ENCODE assay signal across 1 cellular context in the genomic region with DNA sequence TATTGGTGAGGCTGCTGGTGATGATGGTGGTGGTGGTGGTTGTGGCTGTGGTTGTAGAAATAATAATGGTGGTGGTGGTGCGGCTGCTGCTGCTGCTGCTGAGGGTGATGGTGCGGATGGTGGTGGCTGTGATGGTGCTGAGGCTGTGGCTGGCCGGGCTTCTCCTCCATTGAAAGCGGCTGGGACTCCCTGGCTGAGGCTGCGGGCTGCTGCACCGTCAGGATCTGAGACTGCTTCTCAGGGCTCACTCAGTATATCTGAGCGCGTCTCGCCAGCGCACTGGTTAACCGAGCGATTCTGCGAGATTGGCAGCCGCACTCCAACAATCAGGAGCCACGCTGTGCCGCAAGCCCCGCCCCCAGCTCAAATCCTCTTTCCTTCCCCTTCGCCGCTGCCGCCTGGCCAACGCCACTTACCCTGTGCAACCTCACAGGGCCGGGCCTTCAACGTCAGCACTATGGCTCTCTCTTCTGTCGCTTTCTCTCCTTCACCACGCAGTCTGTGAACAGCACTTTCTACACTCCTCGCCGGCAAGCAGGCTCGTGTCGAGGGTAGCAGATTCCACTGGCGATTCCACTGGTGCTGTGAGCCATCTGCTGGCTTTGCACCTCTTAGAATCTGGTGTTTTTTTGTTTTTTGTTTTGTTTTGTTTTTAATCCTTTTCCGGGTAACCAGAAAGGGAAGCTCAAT.
TF ChIP-seq lines count a peak whose summit lies in the region.

Gene NUFIP2 (minus strand): TSS at position 259 of the 690 bp plus-strand sequence. CDS start 89 bp downstream, at position 170.

TF ChIP-seq in GM12878, 131 proteins besides CTCF, POLR2A, EP300 and RAD21 (continued from another document and continues in another):
- TF ChIP-seq TAF1 (IDR thresholded peaks at IDR 0.05; ENCODE audit: borderline replicate concordance, low read depth, low read length) (peak; percentile 98), ZBTB11 (CRISPR knock-in tag; IDR thresholded peaks at IDR 0.05) (no peak), SMC3 (IDR thresholded peaks at IDR 0.05; ENCODE audit: borderline replicate concordance, low read length) (peak; percentile 4; the same call in 1 of the 2 replicates), YBX1 (IDR thresholded peaks at IDR 0.05) (no peak), RB1 (IDR thresholded peaks at IDR 0.05; ENCODE audit: borderline replicate concordance) (peak; percentile 67; the same call in 1 of the 2 replicates), LARP7 (IDR thresholded peaks at IDR 0.05) (peak; percentile 74), EED (IDR thresholded peaks at IDR 0.05; ENCODE audit: low read depth) (peak; percentile 15; the same call in 1 of the 2 replicates), ZZZ3 (IDR thresholded peaks at IDR 0.05; ENCODE audit: control insufficient read depth, insufficient read length, low read depth) (no peak), CBFB (IDR thresholded peaks at IDR 0.05; ENCODE audit: low read depth) (peak; percentile 95), NFYA (IDR thresholded peaks at IDR 0.05; ENCODE audit: borderline replicate concordance, low read depth, low read length) (peak; percentile 76), CEBPZ (IDR thresholded peaks at IDR 0.05; ENCODE audit: low read depth, low read length) (no peak; the same call in 1 of the 2 replicates), ZSCAN29 (IDR thresholded peaks at IDR 0.05) (no peak), BCL11A (IDR thresholded peaks at IDR 0.05; ENCODE audit: low read depth, low read length) (no peak), EZH2 (IDR thresholded peaks at IDR 0.05; ENCODE audit: borderline replicate concordance, control insufficient read depth, low read depth, low read length) (no peak), SUZ12 (IDR thresholded peaks at IDR 0.05; ENCODE audit: unreplicated experiment) (no peak), CEBPB (IDR thresholded peaks at IDR 0.05; ENCODE audit: borderline replicate concordance in 1 of 2, low read depth in 2 of 2, low read length in 2 of 2) (no peak), CHD1 (IDR thresholded peaks at IDR 0.05; ENCODE audit: low read depth, low read length) (peak; percentile 90; the same call in 1 of the 2 replicates), BHLHE40 (IDR thresholded peaks at IDR 0.05; ENCODE audit: borderline replicate concordance in 1 of 2, low read depth in 2 of 2, low read length in 1 of 2) (peak in 1 of 2 experiments; percentile 48; a peak in 1 of 4 replicates), BRCA1 (IDR thresholded peaks at IDR 0.05; ENCODE audit: low read depth, low read length) (no peak)
- TF ChIP-seq, protein P1, sequence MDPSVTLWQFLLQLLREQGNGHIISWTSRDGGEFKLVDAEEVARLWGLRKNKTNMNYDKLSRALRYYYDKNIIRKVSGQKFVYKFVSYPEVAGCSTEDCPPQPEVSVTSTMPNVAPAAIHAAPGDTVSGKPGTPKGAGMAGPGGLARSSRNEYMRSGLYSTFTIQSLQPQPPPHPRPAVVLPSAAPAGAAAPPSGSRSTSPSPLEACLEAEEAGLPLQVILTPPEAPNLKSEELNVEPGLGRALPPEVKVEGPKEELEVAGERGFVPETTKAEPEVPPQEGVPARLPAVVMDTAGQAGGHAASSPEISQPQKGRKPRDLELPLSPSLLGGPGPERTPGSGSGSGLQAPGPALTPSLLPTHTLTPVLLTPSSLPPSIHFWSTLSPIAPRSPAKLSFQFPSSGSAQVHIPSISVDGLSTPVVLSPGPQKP (IDR thresholded peaks at IDR 0.05; ENCODE audit: low read depth, low read length): no peak
- TF ChIP-seq, protein P2, sequence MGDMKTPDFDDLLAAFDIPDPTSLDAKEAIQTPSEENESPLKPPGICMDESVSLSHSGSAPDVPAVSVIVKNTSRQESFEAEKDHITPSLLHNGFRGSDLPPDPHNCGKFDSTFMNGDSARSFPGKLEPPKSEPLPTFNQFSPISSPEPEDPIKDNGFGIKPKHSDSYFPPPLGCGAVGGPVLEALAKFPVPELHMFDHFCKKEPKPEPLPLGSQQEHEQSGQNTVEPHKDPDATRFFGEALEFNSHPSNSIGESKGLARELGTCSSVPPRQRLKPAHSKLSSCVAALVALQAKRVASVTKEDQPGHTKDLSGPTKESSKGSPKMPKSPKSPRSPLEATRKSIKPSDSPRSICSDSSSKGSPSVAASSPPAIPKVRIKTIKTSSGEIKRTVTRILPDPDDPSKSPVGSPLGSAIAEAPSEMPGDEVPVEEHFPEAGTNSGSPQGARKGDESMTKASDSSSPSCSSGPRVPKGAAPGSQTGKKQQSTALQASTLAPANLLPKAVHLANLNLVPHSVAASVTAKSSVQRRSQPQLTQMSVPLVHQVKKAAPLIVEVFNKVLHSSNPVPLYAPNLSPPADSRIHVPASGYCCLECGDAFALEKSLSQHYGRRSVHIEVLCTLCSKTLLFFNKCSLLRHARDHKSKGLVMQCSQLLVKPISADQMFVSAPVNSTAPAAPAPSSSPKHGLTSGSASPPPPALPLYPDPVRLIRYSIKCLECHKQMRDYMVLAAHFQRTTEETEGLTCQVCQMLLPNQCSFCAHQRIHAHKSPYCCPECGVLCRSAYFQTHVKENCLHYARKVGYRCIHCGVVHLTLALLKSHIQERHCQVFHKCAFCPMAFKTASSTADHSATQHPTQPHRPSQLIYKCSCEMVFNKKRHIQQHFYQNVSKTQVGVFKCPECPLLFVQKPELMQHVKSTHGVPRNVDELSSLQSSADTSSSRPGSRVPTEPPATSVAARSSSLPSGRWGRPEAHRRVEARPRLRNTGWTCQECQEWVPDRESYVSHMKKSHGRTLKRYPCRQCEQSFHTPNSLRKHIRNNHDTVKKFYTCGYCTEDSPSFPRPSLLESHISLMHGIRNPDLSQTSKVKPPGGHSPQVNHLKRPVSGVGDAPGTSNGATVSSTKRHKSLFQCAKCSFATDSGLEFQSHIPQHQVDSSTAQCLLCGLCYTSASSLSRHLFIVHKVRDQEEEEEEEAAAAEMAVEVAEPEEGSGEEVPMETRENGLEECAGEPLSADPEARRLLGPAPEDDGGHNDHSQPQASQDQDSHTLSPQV (IDR thresholded peaks at IDR 0.05): no peak
- TF ChIP-seq, protein P3, sequence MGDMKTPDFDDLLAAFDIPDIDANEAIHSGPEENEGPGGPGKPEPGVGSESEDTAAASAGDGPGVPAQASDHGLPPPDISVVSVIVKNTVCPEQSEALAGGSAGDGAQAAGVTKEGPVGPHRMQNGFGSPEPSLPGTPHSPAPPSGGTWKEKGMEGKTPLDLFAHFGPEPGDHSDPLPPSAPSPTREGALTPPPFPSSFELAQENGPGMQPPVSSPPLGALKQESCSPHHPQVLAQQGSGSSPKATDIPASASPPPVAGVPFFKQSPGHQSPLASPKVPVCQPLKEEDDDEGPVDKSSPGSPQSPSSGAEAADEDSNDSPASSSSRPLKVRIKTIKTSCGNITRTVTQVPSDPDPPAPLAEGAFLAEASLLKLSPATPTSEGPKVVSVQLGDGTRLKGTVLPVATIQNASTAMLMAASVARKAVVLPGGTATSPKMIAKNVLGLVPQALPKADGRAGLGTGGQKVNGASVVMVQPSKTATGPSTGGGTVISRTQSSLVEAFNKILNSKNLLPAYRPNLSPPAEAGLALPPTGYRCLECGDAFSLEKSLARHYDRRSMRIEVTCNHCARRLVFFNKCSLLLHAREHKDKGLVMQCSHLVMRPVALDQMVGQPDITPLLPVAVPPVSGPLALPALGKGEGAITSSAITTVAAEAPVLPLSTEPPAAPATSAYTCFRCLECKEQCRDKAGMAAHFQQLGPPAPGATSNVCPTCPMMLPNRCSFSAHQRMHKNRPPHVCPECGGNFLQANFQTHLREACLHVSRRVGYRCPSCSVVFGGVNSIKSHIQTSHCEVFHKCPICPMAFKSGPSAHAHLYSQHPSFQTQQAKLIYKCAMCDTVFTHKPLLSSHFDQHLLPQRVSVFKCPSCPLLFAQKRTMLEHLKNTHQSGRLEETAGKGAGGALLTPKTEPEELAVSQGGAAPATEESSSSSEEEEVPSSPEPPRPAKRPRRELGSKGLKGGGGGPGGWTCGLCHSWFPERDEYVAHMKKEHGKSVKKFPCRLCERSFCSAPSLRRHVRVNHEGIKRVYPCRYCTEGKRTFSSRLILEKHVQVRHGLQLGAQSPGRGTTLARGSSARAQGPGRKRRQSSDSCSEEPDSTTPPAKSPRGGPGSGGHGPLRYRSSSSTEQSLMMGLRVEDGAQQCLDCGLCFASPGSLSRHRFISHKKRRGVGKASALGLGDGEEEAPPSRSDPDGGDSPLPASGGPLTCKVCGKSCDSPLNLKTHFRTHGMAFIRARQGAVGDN (IDR thresholded peaks at IDR 0.05): peak; percentile 96
- TF ChIP-seq, protein P4, sequence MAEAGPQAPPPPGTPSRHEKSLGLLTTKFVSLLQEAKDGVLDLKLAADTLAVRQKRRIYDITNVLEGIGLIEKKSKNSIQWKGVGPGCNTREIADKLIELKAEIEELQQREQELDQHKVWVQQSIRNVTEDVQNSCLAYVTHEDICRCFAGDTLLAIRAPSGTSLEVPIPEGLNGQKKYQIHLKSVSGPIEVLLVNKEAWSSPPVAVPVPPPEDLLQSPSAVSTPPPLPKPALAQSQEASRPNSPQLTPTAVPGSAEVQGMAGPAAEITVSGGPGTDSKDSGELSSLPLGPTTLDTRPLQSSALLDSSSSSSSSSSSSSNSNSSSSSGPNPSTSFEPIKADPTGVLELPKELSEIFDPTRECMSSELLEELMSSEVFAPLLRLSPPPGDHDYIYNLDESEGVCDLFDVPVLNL (IDR thresholded peaks at IDR 0.05; ENCODE audit: low read depth, low read length): no peak; the same call in 1 of the 2 replicates
- TF ChIP-seq, protein P5, sequence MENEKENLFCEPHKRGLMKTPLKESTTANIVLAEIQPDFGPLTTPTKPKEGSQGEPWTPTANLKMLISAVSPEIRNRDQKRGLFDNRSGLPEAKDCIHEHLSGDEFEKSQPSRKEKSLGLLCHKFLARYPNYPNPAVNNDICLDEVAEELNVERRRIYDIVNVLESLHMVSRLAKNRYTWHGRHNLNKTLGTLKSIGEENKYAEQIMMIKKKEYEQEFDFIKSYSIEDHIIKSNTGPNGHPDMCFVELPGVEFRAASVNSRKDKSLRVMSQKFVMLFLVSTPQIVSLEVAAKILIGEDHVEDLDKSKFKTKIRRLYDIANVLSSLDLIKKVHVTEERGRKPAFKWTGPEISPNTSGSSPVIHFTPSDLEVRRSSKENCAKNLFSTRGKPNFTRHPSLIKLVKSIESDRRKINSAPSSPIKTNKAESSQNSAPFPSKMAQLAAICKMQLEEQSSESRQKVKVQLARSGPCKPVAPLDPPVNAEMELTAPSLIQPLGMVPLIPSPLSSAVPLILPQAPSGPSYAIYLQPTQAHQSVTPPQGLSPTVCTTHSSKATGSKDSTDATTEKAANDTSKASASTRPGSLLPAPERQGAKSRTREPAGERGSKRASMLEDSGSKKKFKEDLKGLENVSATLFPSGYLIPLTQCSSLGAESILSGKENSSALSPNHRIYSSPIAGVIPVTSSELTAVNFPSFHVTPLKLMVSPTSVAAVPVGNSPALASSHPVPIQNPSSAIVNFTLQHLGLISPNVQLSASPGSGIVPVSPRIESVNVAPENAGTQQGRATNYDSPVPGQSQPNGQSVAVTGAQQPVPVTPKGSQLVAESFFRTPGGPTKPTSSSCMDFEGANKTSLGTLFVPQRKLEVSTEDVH (IDR thresholded peaks at IDR 0.05; ENCODE audit: low read depth, partially characterized antibody): peak; percentile 73
- TF ChIP-seq, protein P6, sequence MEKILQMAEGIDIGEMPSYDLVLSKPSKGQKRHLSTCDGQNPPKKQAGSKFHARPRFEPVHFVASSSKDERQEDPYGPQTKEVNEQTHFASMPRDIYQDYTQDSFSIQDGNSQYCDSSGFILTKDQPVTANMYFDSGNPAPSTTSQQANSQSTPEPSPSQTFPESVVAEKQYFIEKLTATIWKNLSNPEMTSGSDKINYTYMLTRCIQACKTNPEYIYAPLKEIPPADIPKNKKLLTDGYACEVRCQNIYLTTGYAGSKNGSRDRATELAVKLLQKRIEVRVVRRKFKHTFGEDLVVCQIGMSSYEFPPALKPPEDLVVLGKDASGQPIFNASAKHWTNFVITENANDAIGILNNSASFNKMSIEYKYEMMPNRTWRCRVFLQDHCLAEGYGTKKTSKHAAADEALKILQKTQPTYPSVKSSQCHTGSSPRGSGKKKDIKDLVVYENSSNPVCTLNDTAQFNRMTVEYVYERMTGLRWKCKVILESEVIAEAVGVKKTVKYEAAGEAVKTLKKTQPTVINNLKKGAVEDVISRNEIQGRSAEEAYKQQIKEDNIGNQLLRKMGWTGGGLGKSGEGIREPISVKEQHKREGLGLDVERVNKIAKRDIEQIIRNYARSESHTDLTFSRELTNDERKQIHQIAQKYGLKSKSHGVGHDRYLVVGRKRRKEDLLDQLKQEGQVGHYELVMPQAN (conservative IDR thresholded peaks at IDR 0.05): peak; percentile 75
